1 cellular context compared by ENCODE assay signal in the genomic region with DNA sequence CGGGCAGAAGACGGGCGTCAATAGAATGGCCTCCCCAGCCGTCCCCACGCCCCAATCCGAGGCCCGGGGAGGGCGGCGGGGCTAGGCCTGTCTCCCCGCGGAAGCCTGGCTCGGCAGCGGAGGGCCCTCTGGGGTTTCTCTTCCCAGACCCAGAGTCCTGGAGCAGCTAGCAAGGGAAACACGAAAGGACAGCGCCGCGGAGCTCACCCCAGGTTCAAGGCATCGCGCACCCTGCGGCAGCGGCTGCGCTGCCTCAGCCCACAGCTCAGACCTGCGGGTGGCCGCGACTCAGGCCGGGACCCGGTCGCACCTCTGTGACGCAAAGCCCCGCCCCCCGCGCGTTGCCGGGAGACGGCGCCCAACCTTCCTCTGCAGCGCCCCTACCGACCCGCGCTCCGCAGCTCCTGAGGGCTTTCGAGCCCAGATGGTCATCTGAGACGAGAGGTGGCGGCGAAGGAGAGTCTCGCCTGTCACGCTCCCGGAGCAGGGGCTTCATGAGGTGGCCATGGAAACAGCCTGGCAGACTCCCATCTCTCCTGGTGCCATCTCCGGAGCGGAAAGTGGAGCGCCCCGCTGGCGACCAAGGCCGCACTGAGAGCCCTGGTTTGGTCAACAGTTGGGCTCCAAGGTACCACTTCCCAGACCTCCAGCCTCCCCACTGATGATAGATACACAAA.
TF ChIP-seq lines count a peak whose summit lies in the region.

A gene with protein sequence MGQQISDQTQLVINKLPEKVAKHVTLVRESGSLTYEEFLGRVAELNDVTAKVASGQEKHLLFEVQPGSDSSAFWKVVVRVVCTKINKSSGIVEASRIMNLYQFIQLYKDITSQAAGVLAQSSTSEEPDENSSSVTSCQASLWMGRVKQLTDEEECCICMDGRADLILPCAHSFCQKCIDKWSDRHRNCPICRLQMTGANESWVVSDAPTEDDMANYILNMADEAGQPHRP (minus strand): TSS at position 273 of the 677 bp plus-strand sequence. CDS start 7,029 bp downstream, outside the sequence.

TF ChIP-seq in HEK293, 187 proteins besides CTCF, POLR2A, EP300 and RAD21 (continued from another document and continues in another):
- TF ChIP-seq, protein P1, sequence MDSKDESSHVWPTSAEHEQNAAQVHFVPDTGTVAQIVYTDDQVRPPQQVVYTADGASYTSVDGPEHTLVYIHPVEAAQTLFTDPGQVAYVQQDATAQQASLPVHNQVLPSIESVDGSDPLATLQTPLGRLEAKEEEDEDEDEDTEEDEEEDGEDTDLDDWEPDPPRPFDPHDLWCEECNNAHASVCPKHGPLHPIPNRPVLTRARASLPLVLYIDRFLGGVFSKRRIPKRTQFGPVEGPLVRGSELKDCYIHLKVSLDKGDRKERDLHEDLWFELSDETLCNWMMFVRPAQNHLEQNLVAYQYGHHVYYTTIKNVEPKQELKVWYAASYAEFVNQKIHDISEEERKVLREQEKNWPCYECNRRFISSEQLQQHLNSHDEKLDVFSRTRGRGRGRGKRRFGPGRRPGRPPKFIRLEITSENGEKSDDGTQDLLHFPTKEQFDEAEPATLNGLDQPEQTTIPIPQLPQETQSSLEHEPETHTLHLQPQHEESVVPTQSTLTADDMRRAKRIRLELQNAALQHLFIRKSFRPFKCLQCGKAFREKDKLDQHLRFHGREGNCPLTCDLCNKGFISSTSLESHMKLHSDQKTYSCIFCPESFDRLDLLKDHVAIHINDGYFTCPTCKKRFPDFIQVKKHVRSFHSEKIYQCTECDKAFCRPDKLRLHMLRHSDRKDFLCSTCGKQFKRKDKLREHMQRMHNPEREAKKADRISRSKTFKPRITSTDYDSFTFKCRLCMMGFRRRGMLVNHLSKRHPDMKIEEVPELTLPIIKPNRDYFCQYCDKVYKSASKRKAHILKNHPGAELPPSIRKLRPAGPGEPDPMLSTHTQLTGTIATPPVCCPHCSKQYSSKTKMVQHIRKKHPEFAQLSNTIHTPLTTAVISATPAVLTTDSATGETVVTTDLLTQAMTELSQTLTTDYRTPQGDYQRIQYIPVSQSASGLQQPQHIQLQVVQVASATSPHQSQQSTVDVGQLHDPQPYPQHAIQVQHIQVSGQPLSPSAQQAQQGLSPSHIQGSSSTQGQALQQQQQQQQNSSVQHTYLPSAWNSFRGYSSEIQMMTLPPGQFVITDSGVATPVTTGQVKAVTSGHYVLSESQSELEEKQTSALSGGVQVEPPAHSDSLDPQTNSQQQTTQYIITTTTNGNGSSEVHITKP (tag by site-specific recombination; IDR thresholded peaks at IDR 0.05): peak; percentile 38; the same call in 1 of the 2 replicates
- peak; percentile 93 for TF ChIP-seq ZBTB17 (tag by site-specific recombination; IDR thresholded peaks at IDR 0.05)
- TF ChIP-seq, protein P2, sequence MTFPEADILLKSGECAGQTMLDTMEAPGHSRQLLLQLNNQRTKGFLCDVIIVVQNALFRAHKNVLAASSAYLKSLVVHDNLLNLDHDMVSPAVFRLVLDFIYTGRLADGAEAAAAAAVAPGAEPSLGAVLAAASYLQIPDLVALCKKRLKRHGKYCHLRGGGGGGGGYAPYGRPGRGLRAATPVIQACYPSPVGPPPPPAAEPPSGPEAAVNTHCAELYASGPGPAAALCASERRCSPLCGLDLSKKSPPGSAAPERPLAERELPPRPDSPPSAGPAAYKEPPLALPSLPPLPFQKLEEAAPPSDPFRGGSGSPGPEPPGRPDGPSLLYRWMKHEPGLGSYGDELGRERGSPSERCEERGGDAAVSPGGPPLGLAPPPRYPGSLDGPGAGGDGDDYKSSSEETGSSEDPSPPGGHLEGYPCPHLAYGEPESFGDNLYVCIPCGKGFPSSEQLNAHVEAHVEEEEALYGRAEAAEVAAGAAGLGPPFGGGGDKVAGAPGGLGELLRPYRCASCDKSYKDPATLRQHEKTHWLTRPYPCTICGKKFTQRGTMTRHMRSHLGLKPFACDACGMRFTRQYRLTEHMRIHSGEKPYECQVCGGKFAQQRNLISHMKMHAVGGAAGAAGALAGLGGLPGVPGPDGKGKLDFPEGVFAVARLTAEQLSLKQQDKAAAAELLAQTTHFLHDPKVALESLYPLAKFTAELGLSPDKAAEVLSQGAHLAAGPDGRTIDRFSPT (tag by site-specific recombination; IDR thresholded peaks at IDR 0.05): no peak
- TF ChIP-seq GLIS2 (tag by site-specific recombination; IDR thresholded peaks at IDR 0.05): peak; percentile 83
- TF ChIP-seq, protein P3, sequence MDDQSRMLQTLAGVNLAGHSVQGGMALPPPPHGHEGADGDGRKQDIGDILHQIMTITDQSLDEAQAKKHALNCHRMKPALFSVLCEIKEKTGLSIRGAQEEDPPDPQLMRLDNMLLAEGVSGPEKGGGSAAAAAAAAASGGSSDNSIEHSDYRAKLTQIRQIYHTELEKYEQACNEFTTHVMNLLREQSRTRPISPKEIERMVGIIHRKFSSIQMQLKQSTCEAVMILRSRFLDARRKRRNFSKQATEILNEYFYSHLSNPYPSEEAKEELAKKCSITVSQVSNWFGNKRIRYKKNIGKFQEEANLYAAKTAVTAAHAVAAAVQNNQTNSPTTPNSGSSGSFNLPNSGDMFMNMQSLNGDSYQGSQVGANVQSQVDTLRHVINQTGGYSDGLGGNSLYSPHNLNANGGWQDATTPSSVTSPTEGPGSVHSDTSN (CRISPR knock-in tag; IDR thresholded peaks at IDR 0.05): peak; percentile 90
- TF ChIP-seq ZBTB7A (tag by site-specific recombination; IDR thresholded peaks at IDR 0.05; ENCODE audit: low read depth): no peak
- no peak for TF ChIP-seq ZNF391 (tag by site-specific recombination; IDR thresholded peaks at IDR 0.05; ENCODE audit: borderline replicate concordance, low read depth)
- peak; percentile 44; the same call in 1 of the 2 replicates for TF ChIP-seq ZNF324 (tag by site-specific recombination; IDR thresholded peaks at IDR 0.05)
- TF ChIP-seq, protein P4, sequence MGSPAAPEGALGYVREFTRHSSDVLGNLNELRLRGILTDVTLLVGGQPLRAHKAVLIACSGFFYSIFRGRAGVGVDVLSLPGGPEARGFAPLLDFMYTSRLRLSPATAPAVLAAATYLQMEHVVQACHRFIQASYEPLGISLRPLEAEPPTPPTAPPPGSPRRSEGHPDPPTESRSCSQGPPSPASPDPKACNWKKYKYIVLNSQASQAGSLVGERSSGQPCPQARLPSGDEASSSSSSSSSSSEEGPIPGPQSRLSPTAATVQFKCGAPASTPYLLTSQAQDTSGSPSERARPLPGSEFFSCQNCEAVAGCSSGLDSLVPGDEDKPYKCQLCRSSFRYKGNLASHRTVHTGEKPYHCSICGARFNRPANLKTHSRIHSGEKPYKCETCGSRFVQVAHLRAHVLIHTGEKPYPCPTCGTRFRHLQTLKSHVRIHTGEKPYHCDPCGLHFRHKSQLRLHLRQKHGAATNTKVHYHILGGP (tag by site-specific recombination; IDR thresholded peaks at IDR 0.05): no peak
- TF ChIP-seq ZNF514 (tag by site-specific recombination; IDR thresholded peaks at IDR 0.05): no peak
- TF ChIP-seq, protein P5, sequence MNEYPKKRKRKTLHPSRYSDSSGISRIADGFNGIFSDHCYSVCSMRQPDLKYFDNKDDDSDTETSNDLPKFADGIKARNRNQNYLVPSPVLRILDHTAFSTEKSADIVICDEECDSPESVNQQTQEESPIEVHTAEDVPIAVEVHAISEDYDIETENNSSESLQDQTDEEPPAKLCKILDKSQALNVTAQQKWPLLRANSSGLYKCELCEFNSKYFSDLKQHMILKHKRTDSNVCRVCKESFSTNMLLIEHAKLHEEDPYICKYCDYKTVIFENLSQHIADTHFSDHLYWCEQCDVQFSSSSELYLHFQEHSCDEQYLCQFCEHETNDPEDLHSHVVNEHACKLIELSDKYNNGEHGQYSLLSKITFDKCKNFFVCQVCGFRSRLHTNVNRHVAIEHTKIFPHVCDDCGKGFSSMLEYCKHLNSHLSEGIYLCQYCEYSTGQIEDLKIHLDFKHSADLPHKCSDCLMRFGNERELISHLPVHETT (tag by site-specific recombination; IDR thresholded peaks at IDR 0.05): no peak
- TF ChIP-seq, protein P6, sequence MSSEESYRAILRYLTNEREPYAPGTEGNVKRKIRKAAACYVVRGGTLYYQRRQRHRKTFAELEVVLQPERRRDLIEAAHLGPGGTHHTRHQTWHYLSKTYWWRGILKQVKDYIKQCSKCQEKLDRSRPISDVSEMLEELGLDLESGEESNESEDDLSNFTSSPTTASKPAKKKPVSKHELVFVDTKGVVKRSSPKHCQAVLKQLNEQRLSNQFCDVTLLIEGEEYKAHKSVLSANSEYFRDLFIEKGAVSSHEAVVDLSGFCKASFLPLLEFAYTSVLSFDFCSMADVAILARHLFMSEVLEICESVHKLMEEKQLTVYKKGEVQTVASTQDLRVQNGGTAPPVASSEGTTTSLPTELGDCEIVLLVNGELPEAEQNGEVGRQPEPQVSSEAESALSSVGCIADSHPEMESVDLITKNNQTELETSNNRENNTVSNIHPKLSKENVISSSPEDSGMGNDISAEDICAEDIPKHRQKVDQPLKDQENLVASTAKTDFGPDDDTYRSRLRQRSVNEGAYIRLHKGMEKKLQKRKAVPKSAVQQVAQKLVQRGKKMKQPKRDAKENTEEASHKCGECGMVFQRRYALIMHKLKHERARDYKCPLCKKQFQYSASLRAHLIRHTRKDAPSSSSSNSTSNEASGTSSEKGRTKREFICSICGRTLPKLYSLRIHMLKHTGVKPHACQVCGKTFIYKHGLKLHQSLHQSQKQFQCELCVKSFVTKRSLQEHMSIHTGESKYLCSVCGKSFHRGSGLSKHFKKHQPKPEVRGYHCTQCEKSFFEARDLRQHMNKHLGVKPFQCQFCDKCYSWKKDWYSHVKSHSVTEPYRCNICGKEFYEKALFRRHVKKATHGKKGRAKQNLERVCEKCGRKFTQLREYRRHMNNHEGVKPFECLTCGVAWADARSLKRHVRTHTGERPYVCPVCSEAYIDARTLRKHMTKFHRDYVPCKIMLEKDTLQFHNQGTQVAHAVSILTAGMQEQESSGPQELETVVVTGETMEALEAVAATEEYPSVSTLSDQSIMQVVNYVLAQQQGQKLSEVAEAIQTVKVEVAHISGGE (tag by site-specific recombination; conservative IDR thresholded peaks at IDR 0.05; ENCODE audit: low read depth): no peak
- no peak for TF ChIP-seq ZNF138 (tag by site-specific recombination; IDR thresholded peaks at IDR 0.05; ENCODE audit: borderline replicate concordance)
- TF ChIP-seq SETDB1 (IDR thresholded peaks at IDR 0.05; ENCODE audit: insufficient read length, low read length): no peak
- TF ChIP-seq ZBTB8A (tag by site-specific recombination; IDR thresholded peaks at IDR 0.05): peak; percentile 97
- no peak for TF ChIP-seq ZNF701 (tag by site-specific recombination; IDR thresholded peaks at IDR 0.05)
- TF ChIP-seq ZNF221 (tag by site-specific recombination; IDR thresholded peaks at IDR 0.05; ENCODE audit: borderline replicate concordance): no peak
- TF ChIP-seq ZNF184 (tag by site-specific recombination; IDR thresholded peaks at IDR 0.05): no peak
- TF ChIP-seq, protein P7, sequence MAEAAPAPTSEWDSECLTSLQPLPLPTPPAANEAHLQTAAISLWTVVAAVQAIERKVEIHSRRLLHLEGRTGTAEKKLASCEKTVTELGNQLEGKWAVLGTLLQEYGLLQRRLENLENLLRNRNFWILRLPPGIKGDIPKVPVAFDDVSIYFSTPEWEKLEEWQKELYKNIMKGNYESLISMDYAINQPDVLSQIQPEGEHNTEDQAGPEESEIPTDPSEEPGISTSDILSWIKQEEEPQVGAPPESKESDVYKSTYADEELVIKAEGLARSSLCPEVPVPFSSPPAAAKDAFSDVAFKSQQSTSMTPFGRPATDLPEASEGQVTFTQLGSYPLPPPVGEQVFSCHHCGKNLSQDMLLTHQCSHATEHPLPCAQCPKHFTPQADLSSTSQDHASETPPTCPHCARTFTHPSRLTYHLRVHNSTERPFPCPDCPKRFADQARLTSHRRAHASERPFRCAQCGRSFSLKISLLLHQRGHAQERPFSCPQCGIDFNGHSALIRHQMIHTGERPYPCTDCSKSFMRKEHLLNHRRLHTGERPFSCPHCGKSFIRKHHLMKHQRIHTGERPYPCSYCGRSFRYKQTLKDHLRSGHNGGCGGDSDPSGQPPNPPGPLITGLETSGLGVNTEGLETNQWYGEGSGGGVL (tag by site-specific recombination; IDR thresholded peaks at IDR 0.05): no peak
- TF ChIP-seq ZNF112 (tag by site-specific recombination; IDR thresholded peaks at IDR 0.05): no peak
- TF ChIP-seq ZNF354C (tag by site-specific recombination; IDR thresholded peaks at IDR 0.05; ENCODE audit: borderline replicate concordance, low read depth): no peak
- no peak for TF ChIP-seq ZNF658 (tag by site-specific recombination; IDR thresholded peaks at IDR 0.05)
- TF ChIP-seq, protein P8, sequence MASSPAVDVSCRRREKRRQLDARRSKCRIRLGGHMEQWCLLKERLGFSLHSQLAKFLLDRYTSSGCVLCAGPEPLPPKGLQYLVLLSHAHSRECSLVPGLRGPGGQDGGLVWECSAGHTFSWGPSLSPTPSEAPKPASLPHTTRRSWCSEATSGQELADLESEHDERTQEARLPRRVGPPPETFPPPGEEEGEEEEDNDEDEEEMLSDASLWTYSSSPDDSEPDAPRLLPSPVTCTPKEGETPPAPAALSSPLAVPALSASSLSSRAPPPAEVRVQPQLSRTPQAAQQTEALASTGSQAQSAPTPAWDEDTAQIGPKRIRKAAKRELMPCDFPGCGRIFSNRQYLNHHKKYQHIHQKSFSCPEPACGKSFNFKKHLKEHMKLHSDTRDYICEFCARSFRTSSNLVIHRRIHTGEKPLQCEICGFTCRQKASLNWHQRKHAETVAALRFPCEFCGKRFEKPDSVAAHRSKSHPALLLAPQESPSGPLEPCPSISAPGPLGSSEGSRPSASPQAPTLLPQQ (tag by site-specific recombination; IDR thresholded peaks at IDR 0.05): 0 out of 2 replicates have a peak, but pooled peaks have one; percentile 50
- peak; percentile 60; the same call in 1 of the 2 replicates for TF ChIP-seq ZNF24 (tag by site-specific recombination; IDR thresholded peaks at IDR 0.05)
- TF ChIP-seq FEZF1 (tag by site-specific recombination; IDR thresholded peaks at IDR 0.05): no peak
- TF ChIP-seq SALL2 (tag by site-specific recombination; IDR thresholded peaks at IDR 0.05; ENCODE audit: borderline replicate concordance): no peak
- TF ChIP-seq HOXD13 (CRISPR knock-in tag; IDR thresholded peaks at IDR 0.05; ENCODE audit: borderline replicate concordance): no peak; the same call in 1 of the 2 replicates
- no peak for TF ChIP-seq ZNF555 (tag by site-specific recombination; conservative IDR thresholded peaks at IDR 0.05)
- TF ChIP-seq ZNF202 (tag by site-specific recombination; IDR thresholded peaks at IDR 0.05; ENCODE audit: borderline replicate concordance): no peak
- no peak for TF ChIP-seq ZNF571 (tag by site-specific recombination; IDR thresholded peaks at IDR 0.05)
- TF ChIP-seq ZNF621 (tag by site-specific recombination; IDR thresholded peaks at IDR 0.05): no peak
- peak; percentile 50; the same call in 1 of the 2 replicates for TF ChIP-seq SCRT2 (tag by site-specific recombination; IDR thresholded peaks at IDR 0.05)
- TF ChIP-seq ZNF175 (tag by site-specific recombination; IDR thresholded peaks at IDR 0.05): no peak
- no peak for TF ChIP-seq ZNF404 (tag by site-specific recombination; IDR thresholded peaks at IDR 0.05)
- TF ChIP-seq IKZF3 (tag by site-specific recombination; IDR thresholded peaks at IDR 0.05): no peak
- TF ChIP-seq GLIS1 (tag by site-specific recombination; IDR thresholded peaks at IDR 0.05): peak; percentile 69
- TF ChIP-seq RBAK (tag by site-specific recombination; IDR thresholded peaks at IDR 0.05): no peak
- TF ChIP-seq ZNF791 (tag by site-specific recombination; IDR thresholded peaks at IDR 0.05): no peak
- TF ChIP-seq, protein P9, sequence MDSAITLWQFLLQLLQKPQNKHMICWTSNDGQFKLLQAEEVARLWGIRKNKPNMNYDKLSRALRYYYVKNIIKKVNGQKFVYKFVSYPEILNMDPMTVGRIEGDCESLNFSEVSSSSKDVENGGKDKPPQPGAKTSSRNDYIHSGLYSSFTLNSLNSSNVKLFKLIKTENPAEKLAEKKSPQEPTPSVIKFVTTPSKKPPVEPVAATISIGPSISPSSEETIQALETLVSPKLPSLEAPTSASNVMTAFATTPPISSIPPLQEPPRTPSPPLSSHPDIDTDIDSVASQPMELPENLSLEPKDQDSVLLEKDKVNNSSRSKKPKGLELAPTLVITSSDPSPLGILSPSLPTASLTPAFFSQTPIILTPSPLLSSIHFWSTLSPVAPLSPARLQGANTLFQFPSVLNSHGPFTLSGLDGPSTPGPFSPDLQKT (IDR thresholded peaks at IDR 0.05; ENCODE audit: borderline replicate concordance, low read depth, low read length): no peak
